Comparison of ENCODE assay signal across 8 cellular contexts in the genomic region with DNA sequence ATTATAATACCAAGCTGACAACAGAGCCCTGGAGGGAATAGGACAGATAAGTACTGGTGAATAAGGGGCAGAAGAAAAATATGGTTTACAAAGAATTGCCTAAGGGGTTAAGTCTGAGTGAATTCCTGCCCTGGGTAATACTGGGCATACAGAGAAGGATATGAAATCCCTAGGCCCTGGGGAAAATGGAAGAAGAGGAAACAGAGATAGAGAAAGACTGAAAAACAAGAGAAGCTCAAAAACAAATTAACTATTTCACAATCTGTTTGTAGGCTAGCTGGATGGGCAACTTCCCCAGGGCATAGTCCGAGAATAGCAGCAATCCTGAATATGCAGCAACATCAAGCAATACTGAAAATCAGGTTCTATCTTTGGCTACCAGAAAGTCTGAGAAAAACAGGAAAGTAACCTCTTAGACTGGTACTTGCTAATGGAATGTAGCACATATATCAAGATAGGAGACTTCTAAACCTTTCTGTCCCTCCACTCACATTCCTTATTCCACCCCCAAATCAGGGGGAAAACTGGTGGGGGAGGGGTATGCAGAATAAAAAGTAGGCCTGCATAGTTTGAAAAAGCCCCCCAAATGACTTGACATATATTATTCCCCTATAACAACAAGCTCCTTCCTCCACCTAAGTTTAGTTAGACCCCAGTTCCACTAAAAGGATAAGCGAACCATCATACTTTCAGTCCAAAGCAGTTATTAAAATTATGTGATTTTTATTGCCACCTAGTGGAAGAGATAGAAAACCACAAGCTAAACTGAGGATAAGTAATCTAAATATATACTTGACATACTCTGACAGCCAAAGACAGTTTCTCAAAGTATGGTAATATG. TPM values are rescaled to one million over a fixed set of nuclear protein-coding genes. Genes with fewer than 3 reads are reported as not detected.
DNase-seq lines count a peak whose midpoint lies in the region; ATAC-seq and TF ChIP-seq lines count a peak whose summit lies in the region.

No MANE protein-coding gene starts in this region.

- H3K9me3 ChIP-seq in right lobe of liver (no peaks in the 10 kb centered on the region), uterus (no peaks in the 10 kb centered on the region)

- H3K27ac ChIP-seq in right lobe of liver (peak overlapping the region; percentile 84 to 90 (median 87)), uterus (peak overlapping the region; percentile 36 to 71)

- H3K4me1 ChIP-seq in right lobe of liver (peaks cover 0 to 36% (median 12%) of the 10 kb centered on the region in 4 donors), uterus (no peaks in the 10 kb centered on the region)

- H3K27me3 ChIP-seq in H7 (ENCODE audit: control insufficient read depth, insufficient read depth, low read length) (no peaks in the 10 kb centered on the region), right lobe of liver (no peaks in the 10 kb centered on the region), uterus (no peaks in the 10 kb centered on the region)

- no peak for TF ChIP-seq POLR2A in right lobe of liver (IDR thresholded peaks at IDR 0.05)
- TF ChIP-seq POLR2A in uterus (IDR thresholded peaks at IDR 0.05): no peak

- DNase-seq in AG09319 (ENCODE audit: extremely low read depth, low read depth) (no peak), H7 (peak; percentile 36), NCI-H774 (lab: John Stamatoyannopoulos, UW) (peak; percentile 44), cerebellum (ENCODE audit: low spot score) (peak; percentile 48), right lobe of liver (peak in 1 of 3 donors; percentile 61), uterus (no peak)

- 13% methylated on average over 2 of the region's 2 CpGs for WGBS in right lobe of liver (ENCODE audit: insufficient coverage, low coverage, low lambda C conversion rate, missing lambda C conversion rate)

- H3K4me3 ChIP-seq in H7 (ENCODE audit: insufficient read depth, low read depth, low read length) (no peak overlapping the region), right lobe of liver (peak overlapping the region in 2 of 3 donors; percentile 19 to 34), uterus (no peak overlapping the region)

- ATAC-seq in right lobe of liver (peak; percentile 84 to 91 (median 88)), HG02938 (IDR thresholded peaks at IDR 0.05; ENCODE audit: unreplicated experiment) (no peak), GM18517 (IDR thresholded peaks at IDR 0.05; ENCODE audit: unreplicated experiment) (no peak)

- TF ChIP-seq CTCF in AG09319 (IDR thresholded peaks at IDR 0.05; ENCODE audit: low read depth, low read length): peak; percentile 49
- TF ChIP-seq CTCF in right lobe of liver (IDR thresholded peaks at IDR 0.05): peak; percentile 62 to 84 (median 65)
- peak; percentile 63 to 75 (median 64) for TF ChIP-seq CTCF in uterus (IDR thresholded peaks at IDR 0.05)

- H3K36me3 ChIP-seq in H7 (replicated peaks; ENCODE audit: control insufficient read depth, insufficient read depth, low read length) (no peaks in the 10 kb centered on the region), right lobe of liver (no peaks in the 10 kb centered on the region), uterus (no peaks in the 10 kb centered on the region)

- intact Hi-C loops in right lobe of liver (cut with DNase I) (no loop called here), uterus (cut with DNase I; ENCODE audit: low total_unique reads) (loop anchor here (10.0 kb wide), 1 partner anchor 287 kb away; no protein-coding TSS in a partner anchor)

RNA-seq across cellular contexts. Expression of gene SLC38A9, which starts 20.6 kb away (rescaled TPM):
- total RNA-seq in H7 (2014; rRNA removed; shearing (Covaris generic)): 22.1 and 24.3 TPM in 2 replicates
- total RNA-seq in cerebellum (64.1 TPM), right lobe of liver (10 to 100 TPM; 12.5 to 21.0 (median 14.8) TPM), uterus (100 to 1,000 TPM in 2 of 4 donors, 10 to 100 TPM in 2; 50.5 to 175 (median 86.7) TPM)

RNA-seq across cellular contexts. Expression of gene DDX4, which starts 46.4 kb away (rescaled TPM):
- not detected in 2 replicates for total RNA-seq in H7 (2014; rRNA removed; shearing (Covaris generic))
- total RNA-seq in cerebellum: 0.09 TPM
- not detected for total RNA-seq in right lobe of liver
- under 1 TPM in 1 of 4 donors, not detected in 3; 0.48 TPM for total RNA-seq in uterus

Comparison
In these comparisons a context has a peak if more than half of its experiments do, and no peak if none do; other contexts are left out.
1. DNase-seq: peak in H7 (single experiment), NCI-H774 (single experiment) and cerebellum (single experiment); none in AG09319 (single experiment) and uterus (0 of 2).
2. H3K4me3 ChIP-seq: peak in right lobe of liver (2 of 3); none in H7 (single experiment) and uterus (0 of 2).
3. ATAC-seq: peak in right lobe of liver (4 of 4); none in HG02938 (single experiment) and GM18517 (single experiment).
4. Peak in every context shown above with its lines, with median percentiles within 50 percentile points of each other: CTCF ChIP-seq.